Comparison of ENCODE assay signal across 8 cellular contexts in the genomic region with DNA sequence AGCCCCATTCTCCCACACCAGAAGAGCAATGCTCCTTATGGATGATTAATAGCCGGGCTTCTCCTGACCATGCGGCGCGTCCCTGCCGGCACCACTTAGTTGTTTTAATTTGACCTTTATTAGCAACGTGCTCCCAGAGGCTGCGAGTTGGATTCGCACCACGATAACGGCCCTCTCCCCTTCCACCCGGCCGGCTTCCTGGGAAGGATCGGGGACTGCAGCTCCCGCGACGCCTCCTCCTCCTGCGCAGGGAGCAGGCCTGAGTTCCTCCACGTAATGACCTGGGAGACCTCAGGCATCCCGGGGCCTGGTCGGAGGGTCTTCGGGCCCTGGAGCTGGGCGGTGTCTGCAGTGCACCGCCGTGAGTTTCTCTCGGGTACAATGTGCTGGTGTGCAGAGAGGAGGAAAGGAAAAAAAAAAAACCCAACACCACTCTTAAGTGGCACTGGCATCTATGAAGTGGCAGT.
DNase-seq lines count a peak whose midpoint lies in the region; TF ChIP-seq lines count a peak whose summit lies in the region.

No MANE protein-coding gene starts in this region.

- whole genome bisulfite sequencing in HUES64 = under 1% methylated on average over 24 of the region's 25 CpGs

- H3K36me3 ChIP-seq in HUES64 (ENCODE audit: insufficient read depth, low read length) (no peaks in the 10 kb centered on the region), duodenal mucosa (ENCODE audit: control insufficient read depth in 1 of 2, insufficient read depth in 2 of 2, low read length in 2 of 2) (no peaks in the 10 kb centered on the region), neuron (ENCODE audit: insufficient read depth, low read length) (no peaks in the 10 kb centered on the region)

- peaks cover 87% of the 10 kb centered on the region for H3K27me3 ChIP-seq in HUES64 (ENCODE audit: insufficient read depth, low read length)
- H3K27me3 ChIP-seq in duodenal mucosa (ENCODE audit: control insufficient read depth in 1 of 2, insufficient read depth in 2 of 2, low read length in 2 of 2) = peaks cover 80 to 81% of the 10 kb centered on the region in 2 donors
- peaks cover 79% of the 10 kb centered on the region for H3K27me3 ChIP-seq in neuron (ENCODE audit: insufficient read depth, low read length)

- H3K9me3 ChIP-seq in HUES64 (ENCODE audit: insufficient read depth, low read depth, low read length) = no peaks in the 10 kb centered on the region
- no peaks in the 10 kb centered on the region for H3K9me3 ChIP-seq in duodenal mucosa (ENCODE audit: control insufficient read depth in 1 of 2, low read length in 2 of 2)
- peaks cover 3% of the 10 kb centered on the region for H3K9me3 ChIP-seq in neuron (ENCODE audit: low read length)

- H3K4me1 Mint-ChIP-seq in Calu3 (ENCODE audit: low read depth, unreplicated experiment) = peaks cover 19% of the 10 kb centered on the region

- H3K4me1 ChIP-seq in HUES64 (ENCODE audit: insufficient read depth, low read length) (peaks cover 2% of the 10 kb centered on the region; the same call in 1 of the 2 replicates), duodenal mucosa (ENCODE audit: control insufficient read depth in 1 of 2, insufficient read depth in 2 of 2, low read length in 2 of 2) (peaks cover 39 to 47% of the 10 kb centered on the region in 2 donors), neuron (ENCODE audit: insufficient read depth, low read length) (peaks cover 17% of the 10 kb centered on the region)

- H3K36me3 Mint-ChIP-seq in Calu3 (ENCODE audit: insufficient read depth, unreplicated experiment) = peaks cover 28% of the 10 kb centered on the region

- H3K27ac Mint-ChIP-seq in Calu3 (ENCODE audit: unreplicated experiment) = no peak overlapping the region

- H3K4me3 ChIP-seq in HUES64 (ENCODE audit: low read length) (peak overlapping the region; percentile 68), duodenal mucosa (ENCODE audit: low read depth in 1 of 2, low read length in 2 of 2) (peak overlapping the region; percentile 40 to 50), neuron (ENCODE audit: low read length) (peak overlapping the region; percentile 36)

- intact Hi-C loops in Calu3 (cut with micrococcal nuclease; ENCODE audit: unreplicated experiment) = loop anchor here (5.0 kb wide), 2 partner anchors 109 to 121 kb away; no protein-coding TSS in a partner anchor

- H2AFZ ChIP-seq in neuron (ENCODE audit: low read depth, low read length) = peak overlapping the region; percentile 82

- TF ChIP-seq CTCF in Calu3 (IDR thresholded peaks at IDR 0.05; ENCODE audit: unreplicated experiment) = no peak

- H3K4me3 Mint-ChIP-seq in Calu3 (ENCODE audit: low read depth, unreplicated experiment) = peak overlapping the region; percentile 73

- H3K27me3 Mint-ChIP-seq in Calu3 (ENCODE audit: unreplicated experiment) = peaks cover 49% of the 10 kb centered on the region

- CTCF ChIA-PET in Calu3 (lab: Charles Lee) = no interaction called here

- DNase-seq in Calu3 (no peak), NCI-H2107 (lab: John Stamatoyannopoulos, UW) (no peak), DMS114 treated with DMSO at 0.1 percent for 48 hours (lab: John Stamatoyannopoulos, UW; ENCODE audit: unreplicated experiment) (no peak), NOMO-1 (lab: John Stamatoyannopoulos, UW; ENCODE audit: unreplicated experiment in 2 of 2) (no peak)
- no peak for DNase-seq in activated CD8-positive, alpha-beta memory T cell treated with anti-CD3 and anti-CD28 coated beads, Interleukin-2, amount 50 U/mL, for 4 hours

- no peak overlapping the region for H3K27ac ChIP-seq in HUES64 (ENCODE audit: low read depth, low read length)
- no peak overlapping the region for H3K27ac ChIP-seq in duodenal mucosa (ENCODE audit: low read depth, low read length)

- H3K9me3 Mint-ChIP-seq in Calu3 (ENCODE audit: low read depth, unreplicated experiment) = no peaks in the 10 kb centered on the region

- BruUV-seq in Calu3 (replicated peaks; lab: Mats Ljungman, UMichigan) = no TSS peak

- peak overlapping the region; percentile 44; the same call in 1 of the 2 replicates for H3K9ac ChIP-seq in HUES64 (ENCODE audit: low read depth, low read length)
- no peak overlapping the region for H3K9ac ChIP-seq in duodenal mucosa (ENCODE audit: low read depth in 1 of 2, low read length in 2 of 2)
